ENCODE assay signal across 9 cellular contexts in genomic region chr1:21911205-21912001, GRCh38. TPM values are rescaled to one million over a fixed set of nuclear protein-coding genes. Genes with fewer than 3 reads are reported as not detected.
A peak's percentile ranks its signal among the peaks of the same experiment; 100 is the strongest.
DNase-seq lines count a peak whose midpoint lies in the region; ATAC-seq and TF ChIP-seq lines count a peak whose summit lies in the region.
"Had no signal": no experiment of that assay in that cellular context is flagged by ENCODE, and none has a peak within 500 bp of the region (broad histone marks: within the 10 kb centered on the region; RNA-seq: fewer than 3 reads in every experiment).

No MANE protein-coding gene starts in this region.

- H3K27me3 ChIP-seq in BLaER1 treated with 17β-estradiol and CSF1 and Interleukin-3, amounts not matched to agents 10 nM and 100 nM, result no peaks in the 10 kb centered on the region
- H3K27me3 ChIP-seq in right cardiac atrium (ENCODE audit: control insufficient read depth, insufficient read depth), result no peaks in the 10 kb centered on the region
- no peaks in the 10 kb centered on the region for H3K27me3 ChIP-seq in foreskin keratinocyte

- peak; percentile 69 to 91 (median 90) for DNase-seq in right cardiac atrium
- DNase-seq in progenitor cell of endocrine pancreas (ENCODE audit: low spot score, unreplicated experiment), result no peak
- no peak for DNase-seq in foreskin keratinocyte
- DNase-seq in RPMI8226, result no peak
- DNase-seq in NCI-H2029 treated with DMSO at 0.1 percent for 48 hours (lab: John Stamatoyannopoulos, UW), result no peak
- DNase-seq: NCI-H1092 had no signal

- no peak overlapping the region for H3K4me3 ChIP-seq in BLaER1 treated with 17β-estradiol and CSF1 and Interleukin-3, amounts not matched to agents 10 nM and 100 nM
- H3K4me3 ChIP-seq in right cardiac atrium (ENCODE audit: low read length), result no peak overlapping the region

- H4K20me1 ChIP-seq in BLaER1 treated with 17β-estradiol and CSF1 and Interleukin-3, amounts not matched to agents 10 nM and 100 nM, result 0 out of 22 replicates have a peak, but pooled peaks cover 0 to 10% (median 0%) of the 10 kb centered on the region in 11 experiments

- peak overlapping the region; percentile 74 for H3K27ac Mint-ChIP-seq in progenitor cell of endocrine pancreas

- peaks cover 81 to 100% (median 94%) of the 10 kb centered on the region in 10 experiments for H3K4me1 ChIP-seq in BLaER1 treated with 17β-estradiol and CSF1 and Interleukin-3, amounts not matched to agents 10 nM and 100 nM
- H3K4me1 ChIP-seq in right cardiac atrium (ENCODE audit: control insufficient read depth, insufficient read depth, low read length) (peaks cover 65% of the 10 kb centered on the region), foreskin keratinocyte (no peaks in the 10 kb centered on the region)

- TF ChIP-seq CTCF in progenitor cell of endocrine pancreas (IDR thresholded peaks at IDR 0.05; ENCODE audit: unreplicated experiment), result no peak
- no peak for TF ChIP-seq CTCF in foreskin keratinocyte (conservative IDR thresholded peaks at IDR 0.05)

- peak overlapping the region; percentile 15 to 83 (median 77); a peak in 17 of 22 replicates for H3K9ac ChIP-seq in BLaER1 treated with 17β-estradiol and CSF1 and Interleukin-3, amounts not matched to agents 10 nM and 100 nM

- H3K4me3 Mint-ChIP-seq in progenitor cell of endocrine pancreas (ENCODE audit: low read depth), result no peak overlapping the region

- peak overlapping the region in 9 of 11 experiments; percentile 82 to 93 (median 90); a peak in 18 of 22 replicates for H3K27ac ChIP-seq in BLaER1 treated with 17β-estradiol and CSF1 and Interleukin-3, amounts not matched to agents 10 nM and 100 nM
- H3K27ac ChIP-seq in adipose tissue (ENCODE audit: low read depth, low read length), result peak overlapping the region; percentile 66
- peak overlapping the region; percentile 99 for H3K27ac ChIP-seq in right cardiac atrium (ENCODE audit: low read length)
- no peak overlapping the region for H3K27ac ChIP-seq in foreskin keratinocyte

- peak overlapping the region; percentile 21 to 95 (median 88); a peak in 21 of 22 replicates for H3K4me2 ChIP-seq in BLaER1 treated with 17β-estradiol and CSF1 and Interleukin-3, amounts not matched to agents 10 nM and 100 nM

- intact Hi-C loops in right cardiac atrium (cut with DNase I), result no loop called here

- peaks cover 13% of the 10 kb centered on the region for H3K36me3 Mint-ChIP-seq in progenitor cell of endocrine pancreas (ENCODE audit: insufficient read depth)

- WGBS in adipose tissue, 3 donors, result 20 to 75% (median 37%) methylated on average over 6 to 10 of the region's 10 CpGs
- 11% methylated on average over 10 of the region's 10 CpGs for WGBS in right cardiac atrium

- H3K9me3 Mint-ChIP-seq in progenitor cell of endocrine pancreas (ENCODE audit: low read depth), result no peaks in the 10 kb centered on the region

- no peaks in the 10 kb centered on the region for H3K27me3 Mint-ChIP-seq in progenitor cell of endocrine pancreas

- 0 out of 22 replicates have a peak, but pooled peaks cover 0 to under 1% (median 0%) of the 10 kb centered on the region in 11 experiments for H3K36me3 ChIP-seq in BLaER1 treated with 17β-estradiol and CSF1 and Interleukin-3, amounts not matched to agents 10 nM and 100 nM

- ATAC-seq in right cardiac atrium, result peak; percentile 47 to 69
- no peak for ATAC-seq in foreskin keratinocyte
- no peak for ATAC-seq in GM18517 (IDR thresholded peaks at IDR 0.05; ENCODE audit: unreplicated experiment)

- peaks cover 32% of the 10 kb centered on the region for H3K4me1 Mint-ChIP-seq in progenitor cell of endocrine pancreas (ENCODE audit: low read depth)

- no peaks in the 10 kb centered on the region for H3K9me3 ChIP-seq in BLaER1 treated with 17β-estradiol and CSF1 and Interleukin-3, amounts not matched to agents 10 nM and 100 nM (replicated peaks in 1 of 11)
- no peaks in the 10 kb centered on the region for H3K9me3 ChIP-seq in right cardiac atrium (ENCODE audit: control insufficient read depth, low read length)

RNA-seq across cellular contexts. Expression of gene HSPG2, which starts 25.7 kb away (rescaled TPM):
- polyA plus RNA-seq in adipose tissue (100 to 1,000 TPM in 2 of 3 donors, 10 to 100 TPM in 1; 34.7 to 225 (median 214) TPM), right cardiac atrium (257 TPM), foreskin keratinocyte (36.2 and 44.7 TPM in 2 replicates)
- total RNA-seq in right cardiac atrium (100 to 1,000 TPM; 320 to 659 (median 492) TPM), progenitor cell of endocrine pancreas (656 and 657 TPM in 2 replicates), foreskin keratinocyte (44.6 and 57.5 TPM in 2 replicates)

Comparison
In these comparisons a context has a peak if more than half of its experiments do, and no peak if none do; other contexts are left out.
1. ATAC-seq: peak in right cardiac atrium (2 of 2); none in foreskin keratinocyte (single experiment) and GM18517 (single experiment).
2. DNase-seq: peak in right cardiac atrium (3 of 3); none in progenitor cell of endocrine pancreas (single experiment), foreskin keratinocyte (0 of 2), RPMI8226 (single experiment) and NCI-H2029 treated with DMSO at 0.1 percent for 48 hours (single experiment).